ENCODE assay signal across 8 cellular contexts in the genomic region with DNA sequence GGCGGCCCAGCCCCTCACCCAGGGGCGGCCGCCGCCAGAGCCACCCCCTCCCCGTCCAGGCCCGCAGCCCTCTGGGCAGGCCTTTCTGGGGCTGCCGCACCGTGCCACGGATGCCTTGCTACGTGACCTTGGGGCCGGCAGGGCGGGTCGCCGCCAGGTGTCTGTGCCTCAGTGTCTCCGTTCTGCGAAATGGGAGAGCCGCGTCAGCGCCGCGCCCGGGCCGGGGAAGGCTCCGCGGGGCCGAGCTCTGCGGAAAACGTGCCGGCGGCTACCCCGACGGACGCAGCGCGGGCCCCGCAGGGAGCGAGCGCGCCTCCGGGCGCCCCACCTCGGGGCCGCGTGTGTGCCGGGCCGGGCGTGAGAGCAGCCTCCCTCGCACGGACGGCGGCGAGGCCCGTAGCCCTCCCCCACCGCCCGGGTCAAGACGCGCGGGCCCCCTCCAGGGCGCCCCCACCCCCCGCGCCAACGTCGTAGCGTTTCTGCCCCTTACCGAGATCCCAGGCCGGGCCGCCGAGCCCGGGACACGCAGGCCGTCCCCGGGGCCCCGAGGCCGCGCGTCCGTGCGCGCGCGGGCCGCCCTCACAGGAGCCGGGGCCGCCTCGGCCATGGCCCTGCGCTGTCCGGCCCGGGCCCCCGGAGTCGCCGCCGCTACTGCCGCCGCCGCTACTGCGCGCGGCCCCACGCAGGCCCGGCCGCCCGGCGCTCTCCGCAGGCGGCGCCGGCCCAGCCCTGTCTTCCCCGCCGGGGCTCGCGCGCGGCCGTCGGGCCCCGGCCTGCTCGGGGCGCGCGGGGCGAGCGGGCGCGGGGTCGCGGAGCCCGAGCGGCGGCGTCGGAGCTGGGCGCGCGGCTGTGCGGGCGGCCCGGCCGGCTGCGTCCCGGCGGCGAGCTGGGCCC. TPM values are rescaled to one million over a fixed set of nuclear protein-coding genes. Genes with fewer than 3 reads are reported as not detected.
DNase-seq lines count a peak whose midpoint lies in the region; ATAC-seq and TF ChIP-seq lines count a peak whose summit lies in the region.

No MANE protein-coding gene starts in this region.

- H3K9ac ChIP-seq in HUES6 (ENCODE audit: low read length) = peak overlapping the region; percentile 51

- H3K4me3 ChIP-seq in GM12875 (ENCODE audit: low read depth, low read length) (peak overlapping the region; percentile 86), HUES6 (ENCODE audit: low read depth, low read length) (peak overlapping the region; percentile 85), adrenal gland (peak overlapping the region in 2 of 4 donors; percentile 19 to 86)

- H3K27me3 ChIP-seq in HUES6 (ENCODE audit: control insufficient read depth, insufficient read depth, low read length) (peaks cover 33% of the 10 kb centered on the region), adrenal gland (no peaks in the 10 kb centered on the region)

- DNase-seq in adrenal gland (peak in 3 of 7 donors; percentile 18 to 29 (median 22)), iPS-NIHi11 (ENCODE audit: low spot score) (peak; percentile 79), NCI-H1105 treated with DMSO at 0.1 percent for 48 hours (lab: John Stamatoyannopoulos, UW) (no peak), DMS79 (lab: John Stamatoyannopoulos, UW) (no peak)
- peak; percentile 7 to 24 for DNase-seq in stimulated activated CD4-positive, alpha-beta T cell treated with anti-CD3 and anti-CD28 coated beads, Interleukin-2, amount 100 ng/mL, for 48 hours

- H3K9me3 ChIP-seq in HUES6 (ENCODE audit: control insufficient read depth, insufficient read depth, low read depth, low read length) (no peaks in the 10 kb centered on the region), adrenal gland (replicated peaks in 1 of 3) (no peaks in the 10 kb centered on the region)

- 1% methylated on average over 34 to 142 of the region's 142 CpGs; no CpG with 5 or more reads in 1 of the 4 donors for WGBS in adrenal gland, 4 donors

- no peak for TF ChIP-seq POLR2A in adrenal gland (IDR thresholded peaks at IDR 0.05)

- H3K36me3 ChIP-seq in HUES6 (ENCODE audit: control insufficient read depth, insufficient read depth, low read length) = peaks cover 17% of the 10 kb centered on the region
- peaks cover 0 to 13% of the 10 kb centered on the region in 2 donors for H3K36me3 ChIP-seq in adrenal gland (replicated peaks in 1 of 2)

- no peak overlapping the region for H3K27ac ChIP-seq in HUES6 (ENCODE audit: low read depth, low read length)
- peak overlapping the region in 3 of 5 donors; percentile 13 to 79 (median 17) for H3K27ac ChIP-seq in adrenal gland

- intact Hi-C loops in adrenal gland (cut with DNase I) = loop anchor here in 1 of 2 donors (5.0 kb wide), 1 partner anchor 37 kb away; no protein-coding TSS in a partner anchor

- ATAC-seq in GM21447 (IDR thresholded peaks at IDR 0.05; ENCODE audit: unreplicated experiment) = peak; percentile 25

- 0 out of 2 replicates have a peak, but pooled peaks cover 2% of the 10 kb centered on the region for H3K4me1 ChIP-seq in HUES6 (ENCODE audit: control insufficient read depth, insufficient read depth, low read length)
- peaks cover 8 to 24% of the 10 kb centered on the region in 2 donors for H3K4me1 ChIP-seq in adrenal gland (replicated peaks in 1 of 2)

- TF ChIP-seq CTCF in GM12875 (IDR thresholded peaks at IDR 0.05; ENCODE audit: borderline replicate concordance, insufficient read depth, low read depth, low read length) = no peak
- no peak for TF ChIP-seq CTCF in adrenal gland (IDR thresholded peaks at IDR 0.05)

RNA-seq across cellular contexts. Expression of a gene that starts 1.1 kb away (rescaled TPM):
- 10 to 100 TPM in 7 of 8 donors, 1 to 10 TPM in 1; 9.4 to 16.2 (median 11.8) TPM for total RNA-seq in adrenal gland
- polyA plus RNA-seq in adrenal gland = 10 to 100 TPM in 1 of 3 donors, 1 to 10 TPM in 2; 6.9 to 13.8 (median 9.0) TPM

RNA-seq across cellular contexts. Expression of a gene that starts 37.8 kb away (rescaled TPM):
- 10 to 100 TPM; 12.4 to 32.2 (median 18.6) TPM for total RNA-seq in adrenal gland
- 10 to 100 TPM in 2 of 3 donors, 1 to 10 TPM in 1; 5.7 to 11.8 (median 11.6) TPM for polyA plus RNA-seq in adrenal gland

Comparison
In these comparisons a context has a peak if more than half of its experiments do, and no peak if none do; other contexts are left out.
1. DNase-seq: peak in iPS-NIHi11 (single experiment) and stimulated activated CD4-positive, alpha-beta T cell treated with anti-CD3 and anti-CD28 coated beads, Interleukin-2, amount 100 ng/mL, for 48 hours (2 of 2); none in NCI-H1105 treated with DMSO at 0.1 percent for 48 hours (single experiment) and DMS79 (single experiment).